ENCODE assay signal across 8 cellular contexts in the genomic region with DNA sequence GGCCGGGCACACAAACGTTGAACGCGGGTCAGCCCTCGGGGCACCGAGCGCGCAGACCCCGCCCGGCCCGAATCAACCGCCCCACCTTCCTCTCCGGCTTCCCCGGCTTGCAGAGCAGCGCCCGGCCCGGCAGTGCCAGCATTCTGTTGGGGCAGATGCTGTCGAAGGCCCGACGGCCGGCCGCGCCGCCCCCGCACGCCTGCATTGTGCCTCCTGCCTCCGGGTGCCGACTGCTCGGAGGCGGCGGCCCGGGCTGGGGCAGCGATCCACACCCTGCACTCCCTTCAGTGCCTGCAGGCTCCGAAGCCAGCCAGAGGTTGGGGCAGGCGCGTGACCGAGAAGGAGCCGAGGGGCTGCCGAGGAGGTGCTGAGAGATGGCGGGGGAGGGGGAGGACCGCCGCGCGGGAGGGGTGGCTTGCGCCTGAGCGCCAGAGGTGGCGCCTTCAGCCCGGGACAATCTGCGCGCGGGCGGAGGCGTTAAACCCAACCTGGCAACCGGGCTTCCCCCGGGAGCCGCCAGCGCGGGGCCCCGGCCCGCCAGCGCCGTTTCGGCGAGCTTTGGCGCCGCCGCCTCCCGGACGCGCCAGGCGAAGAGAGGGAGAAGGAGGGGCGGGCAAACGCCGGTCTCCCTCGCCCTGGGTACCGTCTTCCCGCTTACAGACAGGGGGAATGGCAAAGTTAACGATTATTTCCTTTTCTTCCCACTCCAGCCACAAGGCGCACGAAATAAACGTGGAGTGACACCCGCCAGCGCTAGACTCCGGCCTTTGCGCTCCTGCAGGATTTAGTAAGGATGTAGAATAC. TPM values are rescaled to one million over a fixed set of nuclear protein-coding genes. Genes with fewer than 3 reads are reported as not detected.
A peak's percentile ranks its signal among the peaks of the same experiment; 100 is the strongest.
DNase-seq lines count a peak whose midpoint lies in the region; ATAC-seq and TF ChIP-seq lines count a peak whose summit lies in the region.

A gene (minus strand): TSS at position 382 of the 804 bp plus-strand sequence. CDS start 177 bp downstream, at position 205.

- peak; percentile 54 for DNase-seq in COLO668 (lab: John Stamatoyannopoulos, UW; ENCODE audit: unreplicated experiment)
- DNase-seq in SJSA1 (ENCODE audit: low read depth in 1 of 2, low spot score in 2 of 2) = peak; percentile 74 to 76
- no peak for DNase-seq in ascending aorta (ENCODE audit: low spot score in 2 of 2)
- DNase-seq in iPS-NIHi11 (ENCODE audit: low spot score) = peak; percentile 86
- DNase-seq in stimulated activated CD4-positive, alpha-beta T cell treated with anti-CD3 and anti-CD28 coated beads, Interleukin-4, amount 100 ng/mL, for 1 hour = peak; percentile 71
- DNase-seq in ureter (ENCODE audit: low spot score) = no peak

- H3K9ac ChIP-seq in HUES6 (ENCODE audit: low read length) = peak within 1 kb of the TSS; percentile 1

- H3K27ac ChIP-seq in HUES6 (ENCODE audit: low read depth, low read length) (no peak within 1 kb of the TSS), SJSA1 (no peak within 1 kb of the TSS), ascending aorta (no peak within 1 kb of the TSS)

- H3K9me3 ChIP-seq in HUES6 (ENCODE audit: control insufficient read depth, insufficient read depth, low read depth, low read length) (no peaks in the 10 kb centered on the region), SJSA1 (replicated peaks) (no peaks in the 10 kb centered on the region; the same call in 1 of the 2 replicates), ascending aorta (no peaks in the 10 kb centered on the region)

- H3K36me3 ChIP-seq in HUES6 (ENCODE audit: control insufficient read depth, insufficient read depth, low read length) (no peaks in the 10 kb centered on the region), SJSA1 (no peaks in the 10 kb centered on the region), ascending aorta (no peaks in the 10 kb centered on the region)

- peaks cover 30% of the 10 kb centered on the region for H3K4me1 ChIP-seq in HUES6 (ENCODE audit: control insufficient read depth, insufficient read depth, low read length)
- peaks cover 16% of the 10 kb centered on the region for H3K4me1 ChIP-seq in SJSA1 (replicated peaks)
- H3K4me1 ChIP-seq in ascending aorta = peaks cover 13 to 21% of the 10 kb centered on the region in 2 donors

- ATAC-seq in GM19455 (IDR thresholded peaks at IDR 0.05; ENCODE audit: unreplicated experiment) = peak; percentile 42

- intact Hi-C loops in ascending aorta (cut with DNase I) = loop anchor here (5.0 kb wide), 1 partner anchor 485 kb away; a partner anchor contains a TSS

- peaks cover 100% of the 10 kb centered on the region for H3K27me3 ChIP-seq in HUES6 (ENCODE audit: control insufficient read depth, insufficient read depth, low read length)
- H3K27me3 ChIP-seq in SJSA1 (replicated peaks) = no peaks in the 10 kb centered on the region; the same call in 1 of the 2 replicates
- H3K27me3 ChIP-seq in ascending aorta = peaks cover 32% of the 10 kb centered on the region

- peak in 2 of 3 experiments; percentile 11 to 46 for TF ChIP-seq CTCF in ascending aorta (IDR thresholded peaks at IDR 0.05)

- peak within 1 kb of the TSS; percentile 65 for H3K4me3 ChIP-seq in HUES6 (ENCODE audit: low read depth, low read length)
- peak within 1 kb of the TSS; percentile 48 for H3K4me3 ChIP-seq in SJSA1
- H3K4me3 ChIP-seq in ascending aorta = peak within 1 kb of the TSS; percentile 49 to 70

RNA-seq across cellular contexts. Expression of the gene that starts here (rescaled TPM):
- 0.08 and 3.0 TPM in 2 replicates for total RNA-seq in SJSA1 (2014; rRNA removed; shearing (Covaris generic))
- total RNA-seq in ascending aorta = not detected
- 2.7 TPM for total RNA-seq in ureter

Comparison
In these comparisons a context has a peak if more than half of its experiments do, and no peak if none do; other contexts are left out.
1. DNase-seq: peak in COLO668 (single experiment), SJSA1 (2 of 2), iPS-NIHi11 (single experiment) and stimulated activated CD4-positive, alpha-beta T cell treated with anti-CD3 and anti-CD28 coated beads, Interleukin-4, amount 100 ng/mL, for 1 hour (single experiment); none in ascending aorta (0 of 2) and ureter (single experiment).
2. Peak in every context shown above with its lines, with median percentiles within 50 percentile points of each other: H3K4me3 ChIP-seq.